11 cellular contexts compared by ENCODE assay signal in the genomic region with DNA sequence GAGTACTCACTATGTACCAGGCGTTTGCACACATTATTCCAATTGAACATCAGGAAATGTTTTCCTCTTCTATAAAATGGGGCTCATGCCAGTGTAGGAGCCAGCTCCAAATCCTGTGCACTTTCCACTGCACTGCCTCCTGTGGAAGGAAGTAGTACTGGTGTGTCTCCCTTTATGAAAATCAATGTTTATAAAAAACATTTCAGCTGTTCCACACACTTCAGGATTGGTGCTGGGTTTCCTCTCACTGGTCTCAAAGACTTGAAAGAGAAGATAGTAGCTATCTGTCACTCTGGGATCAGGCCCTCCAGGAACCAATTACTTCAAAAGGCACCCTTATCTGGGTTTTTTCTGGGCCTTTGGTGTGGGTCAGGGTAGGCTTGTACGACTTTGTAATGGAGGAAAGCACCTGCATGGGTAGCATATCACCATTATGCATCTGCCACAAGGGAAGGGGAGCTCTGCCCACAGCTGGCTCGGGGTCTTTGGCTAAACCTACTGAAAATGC. TPM values are rescaled to one million over a fixed set of nuclear protein-coding genes. Genes with fewer than 3 reads are reported as not detected.
DNase-seq lines count a peak whose midpoint lies in the region; ATAC-seq and TF ChIP-seq lines count a peak whose summit lies in the region.
"Had no signal": no experiment of that assay in that cellular context is flagged by ENCODE, and none has a peak within 500 bp of the region (broad histone marks: within the 10 kb centered on the region; RNA-seq: fewer than 3 reads in every experiment).

No MANE protein-coding gene starts in this region.

- H3K4me1 ChIP-seq in SJCRH30 (no peaks in the 10 kb centered on the region), smooth muscle cell (ENCODE audit: low read depth) (no peaks in the 10 kb centered on the region)
- H3K4me1 ChIP-seq: BLaER1 treated with 17β-estradiol and CSF1 and Interleukin-3, amounts not matched to agents 10 nM and 100 nM; gastrocnemius medialis had no signal

- H2AFZ ChIP-seq in smooth muscle cell (ENCODE audit: low read depth): no peak overlapping the region

- H3K9ac ChIP-seq in smooth muscle cell (ENCODE audit: low read depth): no peak overlapping the region
- H3K9ac ChIP-seq: BLaER1 treated with 17β-estradiol and CSF1 and Interleukin-3, amounts not matched to agents 10 nM and 100 nM had no signal

- H3K4me3 ChIP-seq in SJCRH30 (no peak overlapping the region), smooth muscle cell (no peak overlapping the region)
- H3K4me3 ChIP-seq: BLaER1 treated with 17β-estradiol and CSF1 and Interleukin-3, amounts not matched to agents 10 nM and 100 nM; gastrocnemius medialis had no signal

- no peaks in the 10 kb centered on the region for H3K79me2 ChIP-seq in smooth muscle cell (ENCODE audit: low read depth)

- no peaks in the 10 kb centered on the region for H3F3A ChIP-seq in smooth muscle cell (ENCODE audit: low read depth)

- no peak overlapping the region for H3K27ac ChIP-seq in SJCRH30
- H3K27ac ChIP-seq in smooth muscle cell (ENCODE audit: low read depth): no peak overlapping the region
- H3K27ac ChIP-seq: BLaER1 treated with 17β-estradiol and CSF1 and Interleukin-3, amounts not matched to agents 10 nM and 100 nM; gastrocnemius medialis had no signal

- ATAC-seq in esophagus mucosa (peak; percentile 65), HG03457 (IDR thresholded peaks at IDR 0.05; ENCODE audit: unreplicated experiment) (no peak), GM19452 (IDR thresholded peaks at IDR 0.05; ENCODE audit: unreplicated experiment) (no peak)

- no peaks in the 10 kb centered on the region for H4K20me1 ChIP-seq in smooth muscle cell (ENCODE audit: low read depth)

- peak; percentile 22 for DNase-seq in NCI-H2171 treated with DMSO at 0.1 percent for 48 hours (lab: John Stamatoyannopoulos, UW)
- no peak for DNase-seq in NCI-H2171 (lab: John Stamatoyannopoulos, UW)
- DNase-seq in SJCRH30: peak; percentile 18 to 41
- no peak for DNase-seq in smooth muscle cell (lab: John Stamatoyannopoulos, UW; ENCODE audit: unreplicated experiment)
- no peak for DNase-seq in inferior parietal cortex (ENCODE audit: extremely low spot score)
- DNase-seq: gastrocnemius medialis, NCI-H2227 treated with DMSO at 0.1 percent for 48 hours had no signal

- H3K9me3 ChIP-seq in SJCRH30 (replicated peaks) (no peaks in the 10 kb centered on the region), smooth muscle cell (replicated peaks; ENCODE audit: low read depth) (no peaks in the 10 kb centered on the region)
- H3K9me3 ChIP-seq: BLaER1 treated with 17β-estradiol and CSF1 and Interleukin-3, amounts not matched to agents 10 nM and 100 nM; gastrocnemius medialis had no signal

- no peaks in the 10 kb centered on the region for H3K27me3 ChIP-seq in SJCRH30
- no peaks in the 10 kb centered on the region for H3K27me3 ChIP-seq in smooth muscle cell (ENCODE audit: low read depth)
- H3K27me3 ChIP-seq: BLaER1 treated with 17β-estradiol and CSF1 and Interleukin-3, amounts not matched to agents 10 nM and 100 nM; gastrocnemius medialis had no signal

- no peak overlapping the region for H3K4me2 ChIP-seq in smooth muscle cell
- H3K4me2 ChIP-seq: BLaER1 treated with 17β-estradiol and CSF1 and Interleukin-3, amounts not matched to agents 10 nM and 100 nM had no signal

- TF ChIP-seq CTCF in smooth muscle cell (IDR thresholded peaks at IDR 0.05; ENCODE audit: borderline replicate concordance, insufficient read depth, poor library complexity, severe bottlenecking): peak; percentile 28

- peaks cover 61% of the 10 kb centered on the region for H3K36me3 ChIP-seq in SJCRH30
- peaks cover 5% of the 10 kb centered on the region for H3K36me3 ChIP-seq in smooth muscle cell (ENCODE audit: low read depth)

- WGBS in smooth muscle cell (ENCODE audit: low lambda C conversion rate): 83% methylated on average over 3 of the region's 3 CpGs

RNA-seq across cellular contexts. Expression of a gene that starts 32.5 kb away (rescaled TPM):
- total RNA-seq in SJCRH30 (2014; rRNA removed; shearing (Covaris generic)): 42.9 and 48.6 TPM in 2 replicates
- total RNA-seq in esophagus mucosa (87.2 TPM), smooth muscle cell (49.8 and 51.4 TPM in 2 replicates)
- 49.3 and 54.4 TPM in 2 replicates for polyA plus RNA-seq in smooth muscle cell

Comparison
In these comparisons a context has a peak if more than half of its experiments do, and no peak if none do; other contexts are left out.
1. DNase-seq: peak in NCI-H2171 treated with DMSO at 0.1 percent for 48 hours (single experiment) and SJCRH30 (2 of 2); none in NCI-H2171 (single experiment), smooth muscle cell (single experiment) and inferior parietal cortex (single experiment).